ENCODE assay signal across 8 cellular contexts in the genomic region with DNA sequence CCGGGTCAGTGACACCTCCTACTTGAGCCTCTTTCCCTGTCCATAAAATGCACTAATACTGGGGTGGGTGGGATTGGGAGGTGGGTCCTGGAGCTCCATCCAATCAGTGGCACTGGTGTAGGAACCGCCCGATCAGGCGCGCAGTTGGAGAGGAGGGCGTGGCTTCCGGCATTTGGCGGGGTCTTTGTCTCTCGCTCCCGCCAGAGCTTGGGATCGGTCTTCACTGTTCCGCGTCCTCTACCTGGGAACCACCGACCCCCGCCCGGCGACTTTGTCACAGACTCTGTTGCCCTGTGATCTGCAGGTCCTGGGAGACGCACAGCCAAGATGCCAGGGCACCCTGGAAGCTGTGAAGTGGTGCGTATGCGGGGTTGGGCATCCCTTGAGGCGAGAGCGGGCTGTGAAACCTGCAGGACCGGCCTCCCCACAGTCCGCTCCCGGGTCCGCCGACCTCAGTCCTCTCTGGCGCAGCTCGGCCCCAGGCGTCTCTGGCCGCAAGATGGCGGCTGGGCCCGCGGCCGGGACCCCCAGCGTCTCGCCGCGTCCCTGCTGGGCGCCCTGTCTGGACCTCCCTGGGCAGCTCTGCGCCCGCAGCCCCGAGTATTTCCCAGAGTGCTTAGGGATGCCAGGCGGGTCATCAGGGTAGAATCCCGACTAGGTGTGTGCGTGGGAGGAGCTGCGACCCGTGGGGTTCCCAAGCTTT. TPM values are rescaled to one million over a fixed set of nuclear protein-coding genes. Genes with fewer than 3 reads are reported as not detected.
DNase-seq lines count a peak whose midpoint lies in the region; ATAC-seq and TF ChIP-seq lines count a peak whose summit lies in the region.

No MANE protein-coding gene starts in this region.

- H3K27ac ChIP-seq in left ventricle myocardium inferior (replicated peaks) = no peak overlapping the region

- no peaks in the 10 kb centered on the region for H3K36me3 Mint-ChIP-seq in activated naive CD8-positive, alpha-beta T cell treated with anti-CD3 and anti-CD28 coated beads, Interleukin-2, amount 10 ng/mL, durations not matched to agents 7 days and 5 days

- H3K27me3 ChIP-seq in left ventricle myocardium inferior (ENCODE audit: low read depth) = peaks cover 42% of the 10 kb centered on the region

- H3K4me3 ChIP-seq in left ventricle myocardium inferior = peak overlapping the region; percentile 79

- H3K9me3 ChIP-seq in left ventricle myocardium inferior (replicated peaks) = no peaks in the 10 kb centered on the region

- peaks cover 18% of the 10 kb centered on the region for H3K9me3 Mint-ChIP-seq in activated naive CD8-positive, alpha-beta T cell treated with anti-CD3 and anti-CD28 coated beads, Interleukin-2, amount 10 ng/mL, durations not matched to agents 7 days and 5 days

- peaks cover 25% of the 10 kb centered on the region for H3K4me1 ChIP-seq in left ventricle myocardium inferior

- peak overlapping the region; percentile 66 for H3K4me3 Mint-ChIP-seq in activated naive CD8-positive, alpha-beta T cell treated with anti-CD3 and anti-CD28 coated beads, Interleukin-2, amount 10 ng/mL, durations not matched to agents 7 days and 5 days

- POLR2A ChIA-PET in activated naive CD8-positive, alpha-beta T cell treated with anti-CD3 and anti-CD28 coated beads, Interleukin-2, amount 10 ng/mL, durations not matched to agents 7 days and 5 days (lab: Charles Lee) = interaction anchor here (0.8 kb wide), 1 partner anchor 1023 kb away, joined by 3 read pairs; a partner anchor contains a TSS

- H3K4me1 Mint-ChIP-seq in activated naive CD8-positive, alpha-beta T cell treated with anti-CD3 and anti-CD28 coated beads, Interleukin-2, amount 10 ng/mL, durations not matched to agents 7 days and 5 days = no peaks in the 10 kb centered on the region

- no peak for TF ChIP-seq CTCF in left ventricle myocardium inferior (IDR thresholded peaks at IDR 0.05; ENCODE audit: borderline replicate concordance)

- peak; percentile 74 for ATAC-seq in GM19023 (IDR thresholded peaks at IDR 0.05; ENCODE audit: unreplicated experiment)
- ATAC-seq in activated naive CD8-positive, alpha-beta T cell treated with anti-CD3 and anti-CD28 coated beads, Interleukin-2, amount 10 ng/mL, durations not matched to agents 7 days and 5 days (ENCODE audit: low read depth) = peak; percentile 56

- DNase-seq in A172 (ENCODE audit: low spot score) = peak; percentile 60
- peak; percentile 85 for DNase-seq in NCI-H1694 (lab: John Stamatoyannopoulos, UW)
- peak; percentile 34 for DNase-seq in activated naive CD8-positive, alpha-beta T cell treated with anti-CD3 and anti-CD28 coated beads, Interleukin-2, amount 10 ng/mL, durations not matched to agents 7 days and 5 days
- DNase-seq in left ventricle myocardium inferior = peak; percentile 57
- peak in 8 of 10 donors; percentile 7 to 87 (median 40) for DNase-seq in posterior cingulate gyrus
- DNase-seq in AML-193 (lab: John Stamatoyannopoulos, UW) = no peak
- DNase-seq in HT-29 (ENCODE audit: low spot score) = no peak

- intact Hi-C loops in left ventricle myocardium inferior (cut with micrococcal nuclease) (no loop called here), posterior cingulate gyrus (cut with DNase I) (no loop called here)

- peaks cover 16% of the 10 kb centered on the region for H3K27me3 Mint-ChIP-seq in activated naive CD8-positive, alpha-beta T cell treated with anti-CD3 and anti-CD28 coated beads, Interleukin-2, amount 10 ng/mL, durations not matched to agents 7 days and 5 days

- H3K36me3 ChIP-seq in left ventricle myocardium inferior = no peaks in the 10 kb centered on the region

- H3K27ac Mint-ChIP-seq in activated naive CD8-positive, alpha-beta T cell treated with anti-CD3 and anti-CD28 coated beads, Interleukin-2, amount 10 ng/mL, durations not matched to agents 7 days and 5 days = no peak overlapping the region

RNA-seq across cellular contexts. Expression of a gene that starts 41.6 kb away (rescaled TPM):
- 1.4 and 2.5 TPM in 2 replicates for total RNA-seq in A172 (2014; rRNA removed; shearing (Covaris generic))
- 1 to 10 TPM; 1.2 to 1.6 TPM for total RNA-seq in activated naive CD8-positive, alpha-beta T cell treated with anti-CD3 and anti-CD28 coated beads, Interleukin-2, amount 10 ng/mL, durations not matched to agents 7 days and 5 days
- 0.22 TPM for total RNA-seq in left ventricle myocardium inferior
- not detected in 2 replicates for total RNA-seq in HT-29 (2014; rRNA removed; shearing (Covaris generic))

Comparison
In these comparisons a context has a peak if more than half of its experiments do, and no peak if none do; other contexts are left out.
1. DNase-seq: peak in A172 (single experiment), NCI-H1694 (single experiment), activated naive CD8-positive, alpha-beta T cell treated with anti-CD3 and anti-CD28 coated beads, Interleukin-2, amount 10 ng/mL, durations not matched to agents 7 days and 5 days (single experiment), left ventricle myocardium inferior (single experiment) and posterior cingulate gyrus (8 of 10); none in AML-193 (0 of 2) and HT-29 (single experiment).